ENCODE assay signal across 14 cellular contexts in genomic region chr1:9376430-9376829, GRCh38.
DNase-seq lines count a peak whose midpoint lies in the region; ATAC-seq and TF ChIP-seq lines count a peak whose summit lies in the region.
"Had no signal": no experiment of that assay in that cellular context is flagged by ENCODE, and none has a peak within 500 bp of the region (broad histone marks: within the 10 kb centered on the region; RNA-seq: fewer than 3 reads in every experiment).

No MANE protein-coding gene starts in this region.

- peaks cover 15% of the 10 kb centered on the region for H3K79me2 ChIP-seq in trophoblast cell (ENCODE audit: control insufficient read depth, insufficient read depth, low read length, poor library complexity)

- peak overlapping the region; percentile 59 for H4K12ac ChIP-seq in trophoblast cell (ENCODE audit: low read depth, low read length)

- peak overlapping the region; percentile 90 for H3K27ac ChIP-seq in trophoblast cell (ENCODE audit: low read depth, low read length)
- H3K27ac ChIP-seq in tibial artery = peak overlapping the region; percentile 80 to 88

- H2BK120ac ChIP-seq in trophoblast cell (ENCODE audit: insufficient read depth, low read length, poor library complexity) = peak overlapping the region; percentile 94

- peak overlapping the region; percentile 99 for H4K91ac ChIP-seq in trophoblast cell (ENCODE audit: low read depth, low read length)

- no peaks in the 10 kb centered on the region for H3K9me3 ChIP-seq in trophoblast cell (ENCODE audit: insufficient read depth, low read depth, low read length)
- no peaks in the 10 kb centered on the region for H3K9me3 ChIP-seq in tibial artery
- H3K9me3 ChIP-seq: BE2C had no signal

- peaks cover 13 to 14% of the 10 kb centered on the region in 2 experiments for H3K36me3 ChIP-seq in trophoblast cell (ENCODE audit: control insufficient read depth in 1 of 2, insufficient read depth in 2 of 2, low read length in 2 of 2)
- H3K36me3 ChIP-seq in tibial artery = no peaks in the 10 kb centered on the region
- H3K36me3 ChIP-seq: BE2C had no signal

- no peak overlapping the region for H3K23ac ChIP-seq in trophoblast cell (ENCODE audit: low read length)

- peak overlapping the region; percentile 85 for H3K18ac ChIP-seq in trophoblast cell (ENCODE audit: low read length)

- H3K4me3 ChIP-seq in astrocyte of the spinal cord (ENCODE audit: low read depth, low read length) (no peak overlapping the region), trophoblast cell (ENCODE audit: low read depth, low read length) (no peak overlapping the region), tibial artery (peak overlapping the region; percentile 1 to 24)

- H2BK5ac ChIP-seq in trophoblast cell (ENCODE audit: low read depth, low read length, poor library complexity) = peak overlapping the region; percentile 94

- intact Hi-C loops in left ventricle myocardium superior (cut with micrococcal nuclease) = no loop called here
- intact Hi-C loops in tibial artery (cut with DNase I; ENCODE audit: low total_unique reads) = no loop called here

- in situ Hi-C loops in astrocyte of the spinal cord (cut with HindIII; ENCODE audit: low sequenced_read_pairs) = no loop called here

- peak overlapping the region; percentile 92 for H2BK12ac ChIP-seq in trophoblast cell (ENCODE audit: low read length)

- peak overlapping the region; percentile 94 for H4K8ac ChIP-seq in trophoblast cell (ENCODE audit: low read depth, low read length)

- TF ChIP-seq CTCF in astrocyte of the spinal cord (IDR thresholded peaks at IDR 0.05; ENCODE audit: low read depth, low read length) (no peak), tibial artery (IDR thresholded peaks at IDR 0.05) (no peak)

- H3K27me3 ChIP-seq in trophoblast cell (ENCODE audit: insufficient read depth, low read length) = no peaks in the 10 kb centered on the region
- no peaks in the 10 kb centered on the region for H3K27me3 ChIP-seq in tibial artery
- H3K27me3 ChIP-seq: BE2C had no signal

- H3K79me1 ChIP-seq in trophoblast cell (ENCODE audit: low read length) = peaks cover 63% of the 10 kb centered on the region

- peak overlapping the region; percentile 77 for H2AK5ac ChIP-seq in trophoblast cell (ENCODE audit: low read length)

- H2AFZ ChIP-seq in trophoblast cell (ENCODE audit: insufficient read depth, low read length, poor library complexity) = peak overlapping the region; percentile 15

- H3K9ac ChIP-seq in trophoblast cell (ENCODE audit: low read length) = no peak overlapping the region

- no peak overlapping the region for H3K4me2 ChIP-seq in trophoblast cell (ENCODE audit: low read length)

- ATAC-seq in left ventricle myocardium superior (peak; percentile 3), HG03139 (IDR thresholded peaks at IDR 0.05; ENCODE audit: unreplicated experiment) (no peak), HG02623 (IDR thresholded peaks at IDR 0.05; ENCODE audit: unreplicated experiment) (no peak)
- ATAC-seq: activated T-helper 17 cell treated with anti-CD3 and anti-CD28 coated beads, Interleukin-2, amount 50 U/mL, for 72 hours; natural killer cell had no signal

- no CpG with 5 or more reads among the region's 5 CpGs for WGBS in trophoblast cell (ENCODE audit: extremely low coverage, insufficient coverage, insufficient read length)

- peak overlapping the region; percentile 92 for H3K4ac ChIP-seq in trophoblast cell (ENCODE audit: low read depth, low read length)

- H3K4me1 ChIP-seq in trophoblast cell (ENCODE audit: control insufficient read depth in 1 of 2, insufficient read depth in 2 of 2, low read length in 2 of 2) = peaks cover 52 to 57% of the 10 kb centered on the region in 2 experiments
- peaks cover 8 to 90% (median 70%) of the 10 kb centered on the region in 4 donors for H3K4me1 ChIP-seq in tibial artery
- H3K4me1 ChIP-seq: BE2C had no signal

- DNase-seq in astrocyte of the spinal cord (ENCODE audit: low read depth, low spot score) (peak; percentile 22), left ventricle myocardium superior (no peak), trophoblast cell (no peak), tibial artery (peak; percentile 56 to 85), RPMI8226 (no peak), activated gamma-delta T cell (lab: John Stamatoyannopoulos, UW) (no peak)
- DNase-seq: activated CD4-positive, alpha-beta T cell treated with anti-CD3 and anti-CD28 coated beads, Interleukin-2, amount 50 U/mL, for 48 hours; BE2C; natural killer cell; NCI-H2029; NCI-H774 had no signal

- peak overlapping the region; percentile 94 for H3K14ac ChIP-seq in trophoblast cell (ENCODE audit: low read length)

Comparison
In these comparisons a context has a peak if more than half of its experiments do, and no peak if none do; other contexts are left out.
1. DNase-seq: peak in astrocyte of the spinal cord (single experiment) and tibial artery (2 of 2); none in left ventricle myocardium superior (single experiment), trophoblast cell (0 of 2), RPMI8226 (single experiment) and activated gamma-delta T cell (single experiment).
2. H3K4me3 ChIP-seq: peak in tibial artery (2 of 2); none in astrocyte of the spinal cord (single experiment) and trophoblast cell (single experiment).